19 cellular contexts compared by ENCODE assay signal in the genomic region with DNA sequence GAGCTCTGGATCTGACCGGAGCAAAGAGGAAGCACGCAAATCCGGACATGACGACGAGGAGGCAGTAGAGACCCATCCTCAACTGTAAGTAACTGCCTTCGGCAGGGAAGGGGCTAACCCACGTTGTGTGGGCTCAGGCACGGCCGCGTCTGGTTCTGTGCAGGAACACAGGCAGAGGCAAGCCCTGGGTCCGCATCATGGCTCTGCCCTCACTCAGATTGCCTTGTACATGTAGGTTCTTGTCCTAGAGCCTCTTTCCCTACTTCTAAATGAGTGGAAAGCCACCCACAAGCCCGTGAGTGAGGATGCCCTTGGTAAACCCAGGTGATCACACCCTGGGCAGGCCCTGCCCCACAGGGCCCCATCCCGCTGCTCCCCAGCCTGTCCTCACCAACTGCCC.
"Had no signal": no experiment of that assay in that cellular context is flagged by ENCODE, and none has a peak within 500 bp of the region (broad histone marks: within the 10 kb centered on the region; RNA-seq: fewer than 3 reads in every experiment).

No MANE protein-coding gene starts in this region.

- H3K4me3 Mint-ChIP-seq: activated CD4-positive, alpha-beta T cell treated with anti-CD3 and anti-CD28 coated beads, Interleukin-2, amount 10 ng/mL, durations not matched to agents 7 days and 5 days; activated naive CD8-positive, alpha-beta T cell treated with anti-CD3 and anti-CD28 coated beads, Interleukin-2, amount 10 ng/mL, durations not matched to agents 7 days and 5 days; activated T-helper 1 cell treated with anti-CD3 and anti-CD28 coated beads, Interleukin-12 subunit alpha, Interleukin-12 subunit beta, Interleukin-2, Interleukin-4 antibody, amounts not matched to agents 30 ng/mL and 10 ng/mL and 1 ng/mL, durations not matched to agents 14 hours and 24 hours and 36 hours; brain; stimulated activated naive CD8-positive, alpha-beta T cell treated with anti-CD3 and anti-CD28 coated beads, Interleukin-15, amount 100 ng/mL, for 72 hours had no signal

- H3K9me3 Mint-ChIP-seq: activated CD4-positive, alpha-beta T cell treated with anti-CD3 and anti-CD28 coated beads, Interleukin-2, amount 10 ng/mL, durations not matched to agents 7 days and 5 days; activated naive CD8-positive, alpha-beta T cell treated with anti-CD3 and anti-CD28 coated beads, Interleukin-2, amount 10 ng/mL, durations not matched to agents 7 days and 5 days; activated T-helper 1 cell treated with anti-CD3 and anti-CD28 coated beads, Interleukin-12 subunit alpha, Interleukin-12 subunit beta, Interleukin-2, Interleukin-4 antibody, amounts not matched to agents 30 ng/mL and 10 ng/mL and 1 ng/mL, durations not matched to agents 14 hours and 24 hours and 36 hours; brain; stimulated activated naive CD8-positive, alpha-beta T cell treated with anti-CD3 and anti-CD28 coated beads, Interleukin-15, amount 100 ng/mL, for 72 hours had no signal

- H3K27me3 Mint-ChIP-seq: activated CD4-positive, alpha-beta T cell treated with anti-CD3 and anti-CD28 coated beads, Interleukin-2, amount 10 ng/mL, durations not matched to agents 7 days and 5 days; activated naive CD8-positive, alpha-beta T cell treated with anti-CD3 and anti-CD28 coated beads, Interleukin-2, amount 10 ng/mL, durations not matched to agents 7 days and 5 days; brain; stimulated activated naive CD8-positive, alpha-beta T cell treated with anti-CD3 and anti-CD28 coated beads, Interleukin-15, amount 100 ng/mL, for 72 hours had no signal

- H3K27ac ChIP-seq: esophagus muscularis mucosa, ovary, right lobe of liver, upper lobe of left lung had no signal

- H3K4me2 ChIP-seq: smooth muscle cell had no signal

- H3K4me3 ChIP-seq: esophagus muscularis mucosa, ovary, right lobe of liver, smooth muscle cell, upper lobe of left lung had no signal

- DNase-seq: activated CD4-positive, alpha-beta T cell treated with anti-CD3 and anti-CD28 coated beads, Interleukin-2, amount 10 ng/mL, durations not matched to agents 7 days and 5 days; activated CD8-positive, alpha-beta memory T cell treated with anti-CD3 and anti-CD28 coated beads for 24 hours; activated naive CD4-positive, alpha-beta T cell; activated naive CD8-positive, alpha-beta T cell treated with anti-CD3 and anti-CD28 coated beads, Interleukin-2, amount 10 ng/mL, durations not matched to agents 7 days and 5 days; cerebellar nuclear complex; effector memory CD4-positive, alpha-beta T cell; hypothalamus; kidney glomerular epithelial cell; left ventricle myocardium superior; mesendoderm; ovary; right lobe of liver; stimulated activated naive CD8-positive, alpha-beta T cell treated with anti-CD3 and anti-CD28 coated beads, Interleukin-15, amount 100 ng/mL, for 72 hours; T-helper 9 cell; upper lobe of left lung had no signal

- H3K27me3 ChIP-seq: esophagus muscularis mucosa, ovary, right lobe of liver, upper lobe of left lung had no signal

- H3K4me1 ChIP-seq: esophagus muscularis mucosa, upper lobe of left lung had no signal

- H3K9me3 ChIP-seq: esophagus muscularis mucosa, ovary, right lobe of liver, upper lobe of left lung had no signal

- H3K27ac Mint-ChIP-seq: activated CD4-positive, alpha-beta T cell treated with anti-CD3 and anti-CD28 coated beads, Interleukin-2, amount 10 ng/mL, durations not matched to agents 7 days and 5 days; activated naive CD8-positive, alpha-beta T cell treated with anti-CD3 and anti-CD28 coated beads, Interleukin-2, amount 10 ng/mL, durations not matched to agents 7 days and 5 days; activated T-helper 1 cell treated with anti-CD3 and anti-CD28 coated beads, Interleukin-12 subunit alpha, Interleukin-12 subunit beta, Interleukin-2, Interleukin-4 antibody, amounts not matched to agents 30 ng/mL and 10 ng/mL and 1 ng/mL, durations not matched to agents 14 hours and 24 hours and 36 hours; brain had no signal

- H3K4me1 Mint-ChIP-seq: activated CD4-positive, alpha-beta T cell treated with anti-CD3 and anti-CD28 coated beads, Interleukin-2, amount 10 ng/mL, durations not matched to agents 7 days and 5 days; brain had no signal

- ATAC-seq: left ventricle myocardium superior; stimulated activated naive CD8-positive, alpha-beta T cell treated with anti-CD3 and anti-CD28 coated beads, Interleukin-15, amount 100 ng/mL, for 72 hours had no signal

- H3K36me3 ChIP-seq: ovary had no signal
